Comparison of ENCODE assay signal across 8 cellular contexts in genomic region chr16:67805718-67806427, GRCh38. TPM values are rescaled to one million over a fixed set of nuclear protein-coding genes. Genes with fewer than 3 reads are reported as not detected.
DNase-seq lines count a peak whose midpoint lies in the region; ATAC-seq and TF ChIP-seq lines count a peak whose summit lies in the region.

No MANE protein-coding gene starts in this region.

- H3K4me3 Mint-ChIP-seq in activated naive CD4-positive, alpha-beta T cell treated with anti-CD3 and anti-CD28 coated beads, Interleukin-2, amount 10 ng/mL, durations not matched to agents 7 days and 5 days, result peak overlapping the region; percentile 89
- H3K4me3 Mint-ChIP-seq in endodermal cell (peak overlapping the region; percentile 89), natural killer cell (peak overlapping the region; percentile 92)

- H3K27ac ChIP-seq in OCI-LY1 (ENCODE audit: low read depth, low read length, poor library complexity, severe bottlenecking) (peak overlapping the region; percentile 0), endodermal cell (ENCODE audit: low read depth, low read length) (peak overlapping the region; percentile 78)

- no peaks in the 10 kb centered on the region for H3F3A ChIP-seq in OCI-LY1 (ENCODE audit: insufficient read depth, low read length)

- H3K36me3 ChIP-seq in OCI-LY1 (ENCODE audit: insufficient read depth, low read length), result peaks cover 21% of the 10 kb centered on the region; the same call in 1 of the 2 replicates
- H3K36me3 ChIP-seq in endodermal cell (ENCODE audit: control insufficient read depth, insufficient read depth, low read length), result peaks cover 21% of the 10 kb centered on the region

- DNase-seq in activated naive CD4-positive, alpha-beta T cell treated with anti-CD3 and anti-CD28 coated beads, Interleukin-2, amount 10 ng/mL, durations not matched to agents 7 days and 5 days, result no peak
- DNase-seq in activated naive CD4-positive, alpha-beta T cell treated with Interleukin-2 at 50 U/mL for 16 hours, result no peak
- no peak for DNase-seq in endodermal cell
- no peak for DNase-seq in natural killer cell
- DNase-seq in NCI-H446 (lab: John Stamatoyannopoulos, UW), result no peak
- no peak for DNase-seq in MV-4-11 (lab: John Stamatoyannopoulos, UW)
- DNase-seq in CD1c-positive myeloid dendritic cell (ENCODE audit: extremely low spot score), result no peak

- peak overlapping the region; percentile 99 for H3K4me2 ChIP-seq in OCI-LY1 (ENCODE audit: low read length)

- H3K4me1 Mint-ChIP-seq in activated naive CD4-positive, alpha-beta T cell treated with anti-CD3 and anti-CD28 coated beads, Interleukin-2, amount 10 ng/mL, durations not matched to agents 7 days and 5 days, result peaks cover 50% of the 10 kb centered on the region
- H3K4me1 Mint-ChIP-seq in endodermal cell (peaks cover 18% of the 10 kb centered on the region), natural killer cell (peaks cover 26 to 36% of the 10 kb centered on the region in 2 donors)

- peaks cover 42% of the 10 kb centered on the region for H3K4me1 ChIP-seq in OCI-LY1 (ENCODE audit: insufficient read depth, low read length, severe bottlenecking)
- no peaks in the 10 kb centered on the region for H3K4me1 ChIP-seq in endodermal cell (ENCODE audit: control insufficient read depth, insufficient read depth, low read length)

- H3K27me3 Mint-ChIP-seq in activated naive CD4-positive, alpha-beta T cell treated with anti-CD3 and anti-CD28 coated beads, Interleukin-2, amount 10 ng/mL, durations not matched to agents 7 days and 5 days, result no peaks in the 10 kb centered on the region
- peaks cover 2% of the 10 kb centered on the region for H3K27me3 Mint-ChIP-seq in endodermal cell (ENCODE audit: insufficient read depth)
- H3K27me3 Mint-ChIP-seq in natural killer cell (ENCODE audit: low read depth in 2 of 2), result no peaks in the 10 kb centered on the region

- H3K36me3 Mint-ChIP-seq in activated naive CD4-positive, alpha-beta T cell treated with anti-CD3 and anti-CD28 coated beads, Interleukin-2, amount 10 ng/mL, durations not matched to agents 7 days and 5 days, result peaks cover 41% of the 10 kb centered on the region
- H3K36me3 Mint-ChIP-seq in endodermal cell (ENCODE audit: low read depth) (peaks cover 27% of the 10 kb centered on the region), natural killer cell (no peaks in the 10 kb centered on the region)

- WGBS in endodermal cell (ENCODE audit: insufficient coverage in 1 of 2, insufficient read length in 1 of 2), 2 experiments, result 1% methylated on average over 13 to 26 of the region's 26 CpGs

- no peak for ATAC-seq in natural killer cell

- TF ChIP-seq CTCF in OCI-LY1 (IDR thresholded peaks at IDR 0.05; ENCODE audit: low read length) (no peak), endodermal cell (conservative IDR thresholded peaks at IDR 0.05) (no peak), natural killer cell (IDR thresholded peaks at IDR 0.05) (no peak)

- no peaks in the 10 kb centered on the region for H3K9me2 ChIP-seq in OCI-LY1 (ENCODE audit: low read depth, low read length)

- H3K27me3 ChIP-seq in OCI-LY1 (ENCODE audit: insufficient read depth, low read length) (no peaks in the 10 kb centered on the region), endodermal cell (ENCODE audit: control insufficient read depth, insufficient read depth, low read length, poor library complexity, severe bottlenecking) (no peaks in the 10 kb centered on the region)

- H3K79me2 ChIP-seq in OCI-LY1 (ENCODE audit: insufficient read depth, low read length), result peaks cover 23% of the 10 kb centered on the region

- H3K4me3 ChIP-seq in OCI-LY1 (ENCODE audit: low read depth, low read length, poor library complexity, severe bottlenecking) (peak overlapping the region; percentile 94), endodermal cell (ENCODE audit: low read length) (peak overlapping the region; percentile 98)

- H3K9me3 ChIP-seq in OCI-LY1 (ENCODE audit: low read length), result no peaks in the 10 kb centered on the region
- no peaks in the 10 kb centered on the region for H3K9me3 ChIP-seq in endodermal cell (ENCODE audit: control insufficient read depth, low read length)

- CTCF ChIA-PET in activated naive CD4-positive, alpha-beta T cell treated with anti-CD3 and anti-CD28 coated beads, Interleukin-2, amount 10 ng/mL, durations not matched to agents 7 days and 5 days (lab: Charles Lee), result interaction anchor here (1.2 to 2.4 kb wide), 5 partner anchors 9 to 133 kb away, joined by 3 to 14 read pairs (median 4); no protein-coding TSS in a partner anchor

- H3K9ac ChIP-seq in OCI-LY1 (ENCODE audit: low read length), result peak overlapping the region; percentile 91
- H3K9ac ChIP-seq in endodermal cell (ENCODE audit: extremely low read depth, low read length, poor library complexity, severe bottlenecking), result peak overlapping the region; percentile 95

- H2AFZ ChIP-seq in OCI-LY1 (ENCODE audit: low read length), result no peak overlapping the region

- no peaks in the 10 kb centered on the region for H4K20me1 ChIP-seq in OCI-LY1 (ENCODE audit: insufficient read depth, low read length)

- intact Hi-C loops in natural killer cell (cut with micrococcal nuclease), result loop anchor here (1.0 to 10.0 kb wide), 7 partner anchors 36 to 281 kb away; partner anchors contain the start of genes C16orf86, ENKD1, GFOD2 and NUTF2

- no peaks in the 10 kb centered on the region for H3K9me3 Mint-ChIP-seq in activated naive CD4-positive, alpha-beta T cell treated with anti-CD3 and anti-CD28 coated beads, Interleukin-2, amount 10 ng/mL, durations not matched to agents 7 days and 5 days
- H3K9me3 Mint-ChIP-seq in endodermal cell (no peaks in the 10 kb centered on the region), natural killer cell (no peaks in the 10 kb centered on the region)

- H3K27ac Mint-ChIP-seq in activated naive CD4-positive, alpha-beta T cell treated with anti-CD3 and anti-CD28 coated beads, Interleukin-2, amount 10 ng/mL, durations not matched to agents 7 days and 5 days, result peak overlapping the region; percentile 88
- H3K27ac Mint-ChIP-seq in endodermal cell, result peak overlapping the region; percentile 94
- H3K27ac Mint-ChIP-seq in natural killer cell, result peak overlapping the region; percentile 87 to 92

RNA-seq across cellular contexts. Expression of gene RANBP10, which starts 0.5 kb away (rescaled TPM):
- total RNA-seq in endodermal cell (10 to 100 TPM; 19.2 to 22.5 TPM), natural killer cell (10 to 100 TPM; 20.9 to 25.8 (median 24.5) TPM)
- polyA plus RNA-seq in endodermal cell (2013, experiment 1 of 2), result 16.3 TPM
- 14.2 TPM for polyA plus RNA-seq in endodermal cell (2013, experiment 2 of 2)

RNA-seq across cellular contexts. Expression of gene TSNAXIP1, which starts 0.8 kb away (rescaled TPM):
- total RNA-seq in endodermal cell, result 1 to 10 TPM; 2.8 to 3.2 TPM
- polyA plus RNA-seq in endodermal cell (2013, experiment 1 of 2), result 3.1 TPM
- 1.7 TPM for polyA plus RNA-seq in endodermal cell (2013, experiment 2 of 2)
- under 1 TPM in 2 of 3 donors, not detected in 1; 0.15 to 0.68 TPM for total RNA-seq in natural killer cell

RNA-seq across cellular contexts. Expression of gene THAP11, which starts 36.2 kb away (rescaled TPM):
- total RNA-seq in endodermal cell (10 to 100 TPM; 28.0 to 32.9 TPM), natural killer cell (10 to 100 TPM; 25.5 to 35.8 (median 30.3) TPM)
- 28.7 TPM for polyA plus RNA-seq in endodermal cell (2013, experiment 1 of 2)
- 26.0 TPM for polyA plus RNA-seq in endodermal cell (2013, experiment 2 of 2)

RNA-seq across cellular contexts. Expression of gene NUTF2, which starts 40.9 kb away (rescaled TPM):
- total RNA-seq in endodermal cell (100 to 1,000 TPM; 201 to 218 TPM), natural killer cell (10 to 100 TPM; 43.2 to 47.1 (median 43.3) TPM)
- 236 TPM for polyA plus RNA-seq in endodermal cell (2013, experiment 1 of 2)
- polyA plus RNA-seq in endodermal cell (2013, experiment 2 of 2), result 236 TPM

RNA-seq across cellular contexts. Expression of gene CENPT, which starts 41.6 kb away (rescaled TPM):
- total RNA-seq in endodermal cell, result 10 to 100 TPM; 43.7 to 57.2 TPM
- 59.9 TPM for polyA plus RNA-seq in endodermal cell (2013, experiment 1 of 2)
- polyA plus RNA-seq in endodermal cell (2013, experiment 2 of 2), result 48.1 TPM
- 10 to 100 TPM; 68.6 to 81.3 (median 78.9) TPM for total RNA-seq in natural killer cell
